Comparison of ENCODE assay signal across 8 cellular contexts in genomic region chr5:177378884-177379883, GRCh38. TPM values are rescaled to one million over a fixed set of nuclear protein-coding genes. Genes with fewer than 3 reads are reported as not detected.
DNase-seq lines count a peak whose midpoint lies in the region; ATAC-seq and TF ChIP-seq lines count a peak whose summit lies in the region.
"Had no signal": no experiment of that assay in that cellular context is flagged by ENCODE, and none has a peak within 500 bp of the region (broad histone marks: within the 10 kb centered on the region; RNA-seq: fewer than 3 reads in every experiment).

No MANE protein-coding gene starts in this region.

- no peaks in the 10 kb centered on the region for H3K27me3 Mint-ChIP-seq in activated T-helper 17 cell treated with anti-CD3 and anti-CD28 coated beads, Interleukin-2, amount 50 U/mL, for 72 hours
- peaks cover 0 to 2% (median 0%) of the 10 kb centered on the region in 5 donors for H3K27me3 Mint-ChIP-seq in naive thymus-derived CD4-positive, alpha-beta T cell

- 77 to 91% (median 82%) methylated on average over 9 to 15 of the region's 15 CpGs for WGBS in adrenal gland, 4 donors

- TF ChIP-seq POLR2A in adrenal gland (IDR thresholded peaks at IDR 0.05) = no peak

- H3K4me1 ChIP-seq in naive thymus-derived CD4-positive, alpha-beta T cell (ENCODE audit: control insufficient read depth in 2 of 2, insufficient read depth in 2 of 2, low read length in 2 of 2) = peaks cover 0 to 33% of the 10 kb centered on the region in 2 donors
- H3K4me1 ChIP-seq in tibial artery = no peaks in the 10 kb centered on the region
- no peaks in the 10 kb centered on the region for H3K4me1 ChIP-seq in adrenal gland (replicated peaks in 1 of 2)

- H3K27ac Mint-ChIP-seq in activated T-helper 17 cell treated with anti-CD3 and anti-CD28 coated beads, Interleukin-2, amount 50 U/mL, for 72 hours = peak overlapping the region; percentile 80
- H3K27ac Mint-ChIP-seq in naive thymus-derived CD4-positive, alpha-beta T cell = peak overlapping the region; percentile 7 to 94 (median 74)

- CTCF ChIA-PET in naive thymus-derived CD4-positive, alpha-beta T cell (lab: Charles Lee) = interaction anchor here (0.7 to 3.2 kb wide), 11 partner anchors 9 to 76 kb away, joined by 3 to 20 read pairs (median 3); no protein-coding TSS in a partner anchor

- H3K4me1 Mint-ChIP-seq in activated T-helper 17 cell treated with anti-CD3 and anti-CD28 coated beads, Interleukin-2, amount 50 U/mL, for 72 hours = peaks cover 17% of the 10 kb centered on the region
- peaks cover 28 to 76% (median 48%) of the 10 kb centered on the region in 7 donors for H3K4me1 Mint-ChIP-seq in naive thymus-derived CD4-positive, alpha-beta T cell

- ATAC-seq in GM18870 (IDR thresholded peaks at IDR 0.05; ENCODE audit: unreplicated experiment) = peak; percentile 52
- ATAC-seq in HG03196 (IDR thresholded peaks at IDR 0.05; ENCODE audit: unreplicated experiment) = peak; percentile 46
- ATAC-seq in activated T-helper 17 cell treated with anti-CD3 and anti-CD28 coated beads, Interleukin-2, amount 50 U/mL, for 72 hours (replicated peaks) = peak; percentile 100
- ATAC-seq in naive thymus-derived CD4-positive, alpha-beta T cell = peak; percentile 53
- no peak for ATAC-seq in HG03457 (IDR thresholded peaks at IDR 0.05; ENCODE audit: unreplicated experiment)

- H3K9me3 ChIP-seq in naive thymus-derived CD4-positive, alpha-beta T cell (ENCODE audit: control insufficient read depth in 2 of 3, low read length in 3 of 3) = no peaks in the 10 kb centered on the region
- H3K9me3 ChIP-seq in tibial artery (no peaks in the 10 kb centered on the region), adrenal gland (replicated peaks in 1 of 3) (no peaks in the 10 kb centered on the region)
- H3K9me3 ChIP-seq: SJSA1 had no signal

- no peak overlapping the region for H3K27ac ChIP-seq in naive thymus-derived CD4-positive, alpha-beta T cell (ENCODE audit: low read depth, low read length)
- H3K27ac ChIP-seq in tibial artery = no peak overlapping the region
- H3K27ac ChIP-seq in adrenal gland = no peak overlapping the region
- H3K27ac ChIP-seq: SJSA1 had no signal

- no peak for DNase-seq in naive thymus-derived CD4-positive, alpha-beta T cell
- no peak for DNase-seq in tibial artery
- no peak for DNase-seq in adrenal gland

- intact Hi-C loops in naive thymus-derived CD4-positive, alpha-beta T cell (cut with micrococcal nuclease) = no loop called here
- intact Hi-C loops in tibial artery (cut with DNase I; ENCODE audit: low total_unique reads) = no loop called here
- intact Hi-C loops in adrenal gland (cut with DNase I) = no loop called here

- H3K36me3 ChIP-seq in naive thymus-derived CD4-positive, alpha-beta T cell (ENCODE audit: control insufficient read depth in 2 of 3, insufficient read depth in 3 of 3, low read length in 3 of 3) = no peaks in the 10 kb centered on the region
- no peaks in the 10 kb centered on the region for H3K36me3 ChIP-seq in tibial artery
- no peaks in the 10 kb centered on the region for H3K36me3 ChIP-seq in adrenal gland (replicated peaks in 1 of 2)
- H3K36me3 ChIP-seq: SJSA1 had no signal

- no peaks in the 10 kb centered on the region for H3K27me3 ChIP-seq in naive thymus-derived CD4-positive, alpha-beta T cell (ENCODE audit: control insufficient read depth in 2 of 2, insufficient read depth in 2 of 2, low read length in 2 of 2)
- H3K27me3 ChIP-seq in tibial artery (peaks cover 0 to 30% of the 10 kb centered on the region in 2 donors), adrenal gland (peaks cover 10% of the 10 kb centered on the region)

- H3K4me3 ChIP-seq in naive thymus-derived CD4-positive, alpha-beta T cell (ENCODE audit: low read length) = no peak overlapping the region
- H3K4me3 ChIP-seq in tibial artery = no peak overlapping the region
- no peak overlapping the region for H3K4me3 ChIP-seq in adrenal gland
- H3K4me3 ChIP-seq: SJSA1 had no signal

- POLR2A ChIA-PET in naive thymus-derived CD4-positive, alpha-beta T cell (lab: Charles Lee) = interaction anchor here (0.6 to 2.4 kb wide), 14 partner anchors 10 to 76 kb away, joined by 3 to 15 read pairs (median 3); partner anchors contain the start of gene LMAN2

- H3K9me3 Mint-ChIP-seq in activated T-helper 17 cell treated with anti-CD3 and anti-CD28 coated beads, Interleukin-2, amount 50 U/mL, for 72 hours = no peaks in the 10 kb centered on the region
- H3K9me3 Mint-ChIP-seq in naive thymus-derived CD4-positive, alpha-beta T cell = no peaks in the 10 kb centered on the region

- H3K4me3 Mint-ChIP-seq in activated T-helper 17 cell treated with anti-CD3 and anti-CD28 coated beads, Interleukin-2, amount 50 U/mL, for 72 hours = peak overlapping the region; percentile 68
- H3K4me3 Mint-ChIP-seq in naive thymus-derived CD4-positive, alpha-beta T cell = peak overlapping the region in 3 of 10 donors; percentile 16 to 38 (median 17)

- peaks cover 3% of the 10 kb centered on the region for H3K36me3 Mint-ChIP-seq in activated T-helper 17 cell treated with anti-CD3 and anti-CD28 coated beads, Interleukin-2, amount 50 U/mL, for 72 hours (ENCODE audit: low read depth)
- H3K36me3 Mint-ChIP-seq in naive thymus-derived CD4-positive, alpha-beta T cell = peaks cover 0 to 5% (median 1%) of the 10 kb centered on the region in 5 donors

- TF ChIP-seq CTCF in tibial artery (IDR thresholded peaks at IDR 0.05) (no peak), adrenal gland (IDR thresholded peaks at IDR 0.05) (no peak)

RNA-seq across cellular contexts. Expression of gene SLC34A1, which starts 5.0 kb away (rescaled TPM):
- 1 to 10 TPM in 1 of 2 donors, under 1 TPM in 1; 0.56 to 1.1 TPM for total RNA-seq in activated T-helper 17 cell treated with anti-CD3 and anti-CD28 coated beads, Interleukin-2, amount 50 U/mL, for 72 hours
- under 1 TPM in 2 of 5 experiments, not detected in 3; 0.27 to 0.29 TPM for total RNA-seq in naive thymus-derived CD4-positive, alpha-beta T cell
- polyA plus RNA-seq in naive thymus-derived CD4-positive, alpha-beta T cell = not detected
- total RNA-seq in adrenal gland = not detected
- polyA plus RNA-seq in adrenal gland = not detected
- total RNA-seq: SJSA1 had no signal

RNA-seq across cellular contexts. Expression of gene PFN3, which starts 21.3 kb away (rescaled TPM):
- not detected for total RNA-seq in activated T-helper 17 cell treated with anti-CD3 and anti-CD28 coated beads, Interleukin-2, amount 50 U/mL, for 72 hours
- not detected for total RNA-seq in naive thymus-derived CD4-positive, alpha-beta T cell
- not detected for polyA plus RNA-seq in naive thymus-derived CD4-positive, alpha-beta T cell
- total RNA-seq in adrenal gland = not detected
- not detected for polyA plus RNA-seq in adrenal gland
- total RNA-seq: SJSA1 had no signal

RNA-seq across cellular contexts. Expression of gene RGS14, which starts 21.5 kb away (rescaled TPM):
- 100 to 1,000 TPM in 1 of 2 donors, 10 to 100 TPM in 1; 45.5 to 102 TPM for total RNA-seq in activated T-helper 17 cell treated with anti-CD3 and anti-CD28 coated beads, Interleukin-2, amount 50 U/mL, for 72 hours
- total RNA-seq in naive thymus-derived CD4-positive, alpha-beta T cell = 100 to 1,000 TPM in 3 of 5 experiments, 10 to 100 TPM in 2; 68.4 to 196 (median 112) TPM
- polyA plus RNA-seq in naive thymus-derived CD4-positive, alpha-beta T cell = 100 to 1,000 TPM in 1 of 2 donors, 10 to 100 TPM in 1; 32.9 to 100 TPM
- 10 to 100 TPM in 6 of 8 donors, 1 to 10 TPM in 2; 4.4 to 36.3 (median 15.5) TPM for total RNA-seq in adrenal gland
- polyA plus RNA-seq in adrenal gland = 10 to 100 TPM in 2 of 3 donors, 1 to 10 TPM in 1; 2.3 to 19.8 (median 18.5) TPM

RNA-seq across cellular contexts. Expression of gene LMAN2, which starts 27.7 kb away (rescaled TPM):
- 100 to 1,000 TPM in 1 of 2 donors, 10 to 100 TPM in 1; 94.3 to 122 TPM for total RNA-seq in activated T-helper 17 cell treated with anti-CD3 and anti-CD28 coated beads, Interleukin-2, amount 50 U/mL, for 72 hours
- 100 to 1,000 TPM in 2 of 5 experiments, 10 to 100 TPM in 3; 71.8 to 144 (median 99.7) TPM for total RNA-seq in naive thymus-derived CD4-positive, alpha-beta T cell
- 100 to 1,000 TPM; 194 to 202 TPM for polyA plus RNA-seq in naive thymus-derived CD4-positive, alpha-beta T cell
- total RNA-seq in adrenal gland = 100 to 1,000 TPM; 109 to 398 (median 164) TPM
- polyA plus RNA-seq in adrenal gland = 100 to 1,000 TPM in 1 of 3 donors, 10 to 100 TPM in 2; 85.7 to 147 (median 97.4) TPM

RNA-seq across cellular contexts. Expression of gene F12, which starts 30.2 kb away (rescaled TPM):
- 1 to 10 TPM; 3.7 to 4.6 TPM for total RNA-seq in activated T-helper 17 cell treated with anti-CD3 and anti-CD28 coated beads, Interleukin-2, amount 50 U/mL, for 72 hours
- 1 to 10 TPM in 1 of 5 experiments, under 1 TPM in 2, not detected in 2; 0.16 to 2.1 (median 0.34) TPM for total RNA-seq in naive thymus-derived CD4-positive, alpha-beta T cell
- polyA plus RNA-seq in naive thymus-derived CD4-positive, alpha-beta T cell = under 1 TPM in 1 of 2 donors, not detected in 1; 0.64 TPM
- under 1 TPM in 6 of 8 donors, not detected in 2; 0.11 to 0.69 (median 0.28) TPM for total RNA-seq in adrenal gland
- under 1 TPM in 2 of 3 donors, not detected in 1; 0.47 to 0.80 TPM for polyA plus RNA-seq in adrenal gland
